ENCODE assay signal across 32 cellular contexts in the genomic region with DNA sequence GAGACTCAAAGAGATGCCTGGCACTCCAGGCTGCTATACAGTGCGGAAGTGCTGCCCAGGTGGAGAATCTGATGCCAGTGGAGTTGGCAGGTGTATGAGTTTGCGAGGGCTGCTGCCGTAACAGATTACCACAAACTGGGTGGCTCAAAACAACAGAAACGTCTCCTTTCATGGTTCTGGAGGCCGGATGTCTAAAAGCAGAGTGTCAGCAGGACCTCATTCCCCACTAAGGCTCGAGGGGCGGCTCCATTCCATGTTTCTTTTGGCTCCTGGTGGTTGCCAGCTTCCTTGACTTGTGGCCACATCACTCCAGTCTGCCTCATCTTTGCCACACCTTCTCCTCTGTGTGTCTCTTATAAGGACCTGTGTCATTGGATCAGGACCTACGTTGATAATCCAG. TPM values are rescaled to one million over a fixed set of nuclear protein-coding genes. Genes with fewer than 3 reads are reported as not detected.
DNase-seq lines count a peak whose midpoint lies in the region; ATAC-seq, FAIRE-seq and TF ChIP-seq lines count a peak whose summit lies in the region.
"Had no signal": no experiment of that assay in that cellular context is flagged by ENCODE, and none has a peak within 500 bp of the region (broad histone marks: within the 10 kb centered on the region; RNA-seq: fewer than 3 reads in every experiment).

No MANE protein-coding gene starts in this region.

- CTCF ChIA-PET in CD8-positive, alpha-beta T cell (lab: Charles Lee) = interaction anchor here (1.1 to 4.3 kb wide), 3 partner anchors 39 to 52 kb away, joined by 3 to 29 read pairs (median 3); no protein-coding TSS in a partner anchor
- CTCF ChIA-PET in naive thymus-derived CD4-positive, alpha-beta T cell (lab: Charles Lee) = interaction anchor here (0.9 to 9.8 kb wide), 2 partner anchors 38 to 48 kb away, joined by 3 to 283 read pairs; no protein-coding TSS in a partner anchor

- H3K9me3 Mint-ChIP-seq in activated T-cell treated with anti-CD3 and anti-CD28 coated beads, Interleukin-2, amount 50 U/mL, for 24 hours = no peaks in the 10 kb centered on the region
- no peaks in the 10 kb centered on the region for H3K9me3 Mint-ChIP-seq in CD8-positive, alpha-beta T cell
- no peaks in the 10 kb centered on the region for H3K9me3 Mint-ChIP-seq in activated T-helper 17 cell treated with anti-CD3 and anti-CD28 coated beads, Interleukin-2, amount 50 U/mL, for 72 hours
- no peaks in the 10 kb centered on the region for H3K9me3 Mint-ChIP-seq in naive thymus-derived CD4-positive, alpha-beta T cell

- in situ Hi-C loops in transverse colon (cut with MboI; ENCODE audit: low pct_ligation_motif_present in 1 of 4, low pct_unique_long_range_greater_than_20kb in 1 of 4, low sequenced_read_pairs in 3 of 4) = no loop called here

- no peak overlapping the region for H3K4me3 Mint-ChIP-seq in activated T-cell treated with anti-CD3 and anti-CD28 coated beads, Interleukin-2, amount 50 U/mL, for 24 hours
- H3K4me3 Mint-ChIP-seq in CD8-positive, alpha-beta T cell = no peak overlapping the region
- H3K4me3 Mint-ChIP-seq in activated T-helper 17 cell treated with anti-CD3 and anti-CD28 coated beads, Interleukin-2, amount 50 U/mL, for 72 hours = peak overlapping the region; percentile 98
- H3K4me3 Mint-ChIP-seq in naive thymus-derived CD4-positive, alpha-beta T cell = peak overlapping the region in 4 of 10 donors; percentile 34 to 84 (median 53)
- H3K4me3 Mint-ChIP-seq: brain had no signal

- peaks cover 96% of the 10 kb centered on the region for H3K4me1 Mint-ChIP-seq in activated T-cell treated with anti-CD3 and anti-CD28 coated beads, Interleukin-2, amount 50 U/mL, for 24 hours (ENCODE audit: low read depth)
- peaks cover 97% of the 10 kb centered on the region for H3K4me1 Mint-ChIP-seq in CD8-positive, alpha-beta T cell (ENCODE audit: low read depth)
- peaks cover 62% of the 10 kb centered on the region for H3K4me1 Mint-ChIP-seq in activated T-helper 17 cell treated with anti-CD3 and anti-CD28 coated beads, Interleukin-2, amount 50 U/mL, for 72 hours
- peaks cover 80 to 100% (median 94%) of the 10 kb centered on the region in 7 donors for H3K4me1 Mint-ChIP-seq in naive thymus-derived CD4-positive, alpha-beta T cell

- FAIRE-seq in GM12891 (lab: Jason Lieb, UNC) = no peak
- FAIRE-seq: D721Med, endothelial cell of umbilical vein, HTR-8/SVneo, small intestine had no signal

- no peak overlapping the region for H3K27ac ChIP-seq in CD8-positive, alpha-beta T cell (ENCODE audit: low read depth, low read length)
- H3K27ac ChIP-seq in naive thymus-derived CD4-positive, alpha-beta T cell (ENCODE audit: low read depth, low read length) = peak overlapping the region; percentile 10
- H3K27ac ChIP-seq in transverse colon = no peak overlapping the region
- H3K27ac ChIP-seq: adrenal gland, dorsolateral prefrontal cortex, gastroesophageal sphincter, left lung, ovary, upper lobe of right lung had no signal

- intact Hi-C loops in CD8-positive, alpha-beta T cell (cut with DNase I, micrococcal nuclease) = loop anchor here in 1 of 2 experiments (2.0 kb wide), 1 partner anchor 13 kb away; no protein-coding TSS in a partner anchor
- intact Hi-C loops in naive thymus-derived CD4-positive, alpha-beta T cell (cut with micrococcal nuclease) = no loop called here
- intact Hi-C loops in transverse colon (cut with DNase I; ENCODE audit: low total_unique reads) = loop anchor here (10.0 kb wide), 1 partner anchor 1625 kb away; no protein-coding TSS in a partner anchor

- WGBS in transverse colon (ENCODE audit: low coverage in 1 of 2), 2 donors = 92 to 100% methylated on average over 1 to 8 of the region's 8 CpGs

- peaks cover 70% of the 10 kb centered on the region for H3K36me3 Mint-ChIP-seq in activated T-cell treated with anti-CD3 and anti-CD28 coated beads, Interleukin-2, amount 50 U/mL, for 24 hours (ENCODE audit: low read depth)
- H3K36me3 Mint-ChIP-seq in CD8-positive, alpha-beta T cell = peaks cover 78% of the 10 kb centered on the region
- peaks cover 81% of the 10 kb centered on the region for H3K36me3 Mint-ChIP-seq in activated T-helper 17 cell treated with anti-CD3 and anti-CD28 coated beads, Interleukin-2, amount 50 U/mL, for 72 hours (ENCODE audit: low read depth)
- peaks cover 5 to 25% (median 15%) of the 10 kb centered on the region in 5 donors for H3K36me3 Mint-ChIP-seq in naive thymus-derived CD4-positive, alpha-beta T cell
- H3K36me3 Mint-ChIP-seq: brain had no signal

- TF ChIP-seq CTCF in CD8-positive, alpha-beta T cell (IDR thresholded peaks at IDR 0.05) = no peak
- TF ChIP-seq CTCF in transverse colon (IDR thresholded peaks at IDR 0.05) = no peak

- ATAC-seq in CD8-positive, alpha-beta T cell = peak; percentile 11
- ATAC-seq in activated T-helper 17 cell treated with anti-CD3 and anti-CD28 coated beads, Interleukin-2, amount 50 U/mL, for 72 hours (replicated peaks) = no peak
- ATAC-seq in naive thymus-derived CD4-positive, alpha-beta T cell = no peak
- ATAC-seq: gastroesophageal sphincter, left lung, upper lobe of right lung had no signal

- peaks cover 27% of the 10 kb centered on the region for H3K36me3 ChIP-seq in CD8-positive, alpha-beta T cell (ENCODE audit: insufficient read depth, low read length)
- H3K36me3 ChIP-seq in naive thymus-derived CD4-positive, alpha-beta T cell (ENCODE audit: control insufficient read depth in 2 of 3, insufficient read depth in 3 of 3, low read length in 3 of 3) = peaks cover 11 to 43% (median 20%) of the 10 kb centered on the region in 3 experiments
- H3K36me3 ChIP-seq in transverse colon = no peaks in the 10 kb centered on the region
- H3K36me3 ChIP-seq: adrenal gland, BE2C, ovary, upper lobe of right lung had no signal

- no peaks in the 10 kb centered on the region for H3K27me3 Mint-ChIP-seq in activated T-cell treated with anti-CD3 and anti-CD28 coated beads, Interleukin-2, amount 50 U/mL, for 24 hours
- H3K27me3 Mint-ChIP-seq in CD8-positive, alpha-beta T cell (ENCODE audit: low read depth) = no peaks in the 10 kb centered on the region
- H3K27me3 Mint-ChIP-seq in activated T-helper 17 cell treated with anti-CD3 and anti-CD28 coated beads, Interleukin-2, amount 50 U/mL, for 72 hours = no peaks in the 10 kb centered on the region
- H3K27me3 Mint-ChIP-seq in naive thymus-derived CD4-positive, alpha-beta T cell = no peaks in the 10 kb centered on the region

- TF ChIP-seq POLR2A in GM12891 (IDR thresholded peaks at IDR 0.05; ENCODE audit: low read depth, low read length) (no peak), transverse colon (IDR thresholded peaks at IDR 0.05) (no peak)

- H3K9me3 ChIP-seq in CD8-positive, alpha-beta T cell (ENCODE audit: low read length) = no peaks in the 10 kb centered on the region
- H3K9me3 ChIP-seq in naive thymus-derived CD4-positive, alpha-beta T cell (ENCODE audit: control insufficient read depth in 2 of 3, low read length in 3 of 3) = no peaks in the 10 kb centered on the region
- H3K9me3 ChIP-seq in transverse colon = no peaks in the 10 kb centered on the region
- H3K9me3 ChIP-seq: adrenal gland, BE2C, gastroesophageal sphincter, left lung, ovary, upper lobe of right lung had no signal

- no peak overlapping the region for H3K4me3 ChIP-seq in CD8-positive, alpha-beta T cell (ENCODE audit: low read depth, low read length)
- H3K4me3 ChIP-seq in naive thymus-derived CD4-positive, alpha-beta T cell (ENCODE audit: low read length) = no peak overlapping the region
- no peak overlapping the region for H3K4me3 ChIP-seq in transverse colon
- H3K4me3 ChIP-seq: adrenal gland, dorsolateral prefrontal cortex, gastroesophageal sphincter, left lung, ovary, upper lobe of right lung had no signal

- peaks cover 89% of the 10 kb centered on the region for H3K4me1 ChIP-seq in CD8-positive, alpha-beta T cell (ENCODE audit: insufficient read depth, low read length)
- peaks cover 75 to 77% of the 10 kb centered on the region in 2 donors for H3K4me1 ChIP-seq in naive thymus-derived CD4-positive, alpha-beta T cell (ENCODE audit: control insufficient read depth in 2 of 2, insufficient read depth in 2 of 2, low read length in 2 of 2)
- H3K4me1 ChIP-seq in transverse colon = peaks cover 0 to 24% (median 3%) of the 10 kb centered on the region in 4 donors

- DNase-seq in activated T-cell treated with anti-CD3 and anti-CD28 coated beads, Interleukin-2, amount 50 U/mL, for 24 hours = peak; percentile 21
- DNase-seq in activated T-cell treated with anti-CD3 and anti-CD28 coated beads for 4 hours (no peak), GM12891 (ENCODE audit: insufficient read length, low spot score) (no peak), transverse colon (no peak), Ammon's horn (ENCODE audit: low spot score) (no peak)
- peak in 1 of 7 experiments; percentile 29 for DNase-seq in CD8-positive, alpha-beta T cell
- no peak for DNase-seq in naive thymus-derived CD4-positive, alpha-beta T cell
- DNase-seq: activated CD4-positive, alpha-beta T cell treated with anti-CD3 and anti-CD28 coated beads for 48 hours; adrenal gland; BE2C; dorsolateral prefrontal cortex; hippocampal formation; KBM-7; left lung; mesendoderm; MM.1S; NCI-H1417 treated with DMSO at 0.1 percent for 48 hours; NCI-H2081; NCI-H226; ovary; small intestine; stimulated activated CD4-positive, alpha-beta T cell treated with anti-CD3 and anti-CD28 coated beads, Interleukin-1b, Interleukin-23, amount 100 ng/mL, for 48 hours; substantia nigra; upper lobe of right lung had no signal

- POLR2A ChIA-PET in CD8-positive, alpha-beta T cell (lab: Charles Lee) = interaction anchor here (3.2 kb wide), 1 partner anchor 40 kb away, joined by 10 read pairs; no protein-coding TSS in a partner anchor
- POLR2A ChIA-PET in naive thymus-derived CD4-positive, alpha-beta T cell (lab: Charles Lee) = interaction anchor here (0.6 to 16.0 kb wide), 2 partner anchors 35 to 43 kb away, joined by 3 to 276 read pairs; no protein-coding TSS in a partner anchor

- no peaks in the 10 kb centered on the region for H3K27me3 ChIP-seq in CD8-positive, alpha-beta T cell (ENCODE audit: insufficient read depth, low read length)
- H3K27me3 ChIP-seq in naive thymus-derived CD4-positive, alpha-beta T cell (ENCODE audit: control insufficient read depth in 2 of 2, insufficient read depth in 2 of 2, low read length in 2 of 2) = no peaks in the 10 kb centered on the region
- no peaks in the 10 kb centered on the region for H3K27me3 ChIP-seq in transverse colon
- H3K27me3 ChIP-seq: adrenal gland, BE2C, gastroesophageal sphincter, left lung, ovary, upper lobe of right lung had no signal

- H3K27ac Mint-ChIP-seq in activated T-cell treated with anti-CD3 and anti-CD28 coated beads, Interleukin-2, amount 50 U/mL, for 24 hours = peak overlapping the region; percentile 70
- H3K27ac Mint-ChIP-seq in CD8-positive, alpha-beta T cell = peak overlapping the region; percentile 71
- peak overlapping the region; percentile 85 for H3K27ac Mint-ChIP-seq in activated T-helper 17 cell treated with anti-CD3 and anti-CD28 coated beads, Interleukin-2, amount 50 U/mL, for 72 hours
- peak overlapping the region in 6 of 9 donors; percentile 20 to 76 (median 44) for H3K27ac Mint-ChIP-seq in naive thymus-derived CD4-positive, alpha-beta T cell
- H3K27ac Mint-ChIP-seq: brain had no signal

- no peak for TF ChIP-seq EP300 in transverse colon (IDR thresholded peaks at IDR 0.05; ENCODE audit: low read depth)

RNA-seq across cellular contexts. Expression of a gene that starts 10.0 kb away (rescaled TPM):
- total RNA-seq in CD8-positive, alpha-beta T cell = 10 to 100 TPM; 42.4 to 44.3 TPM
- 10 to 100 TPM; 69.0 to 75.5 TPM for total RNA-seq in activated T-helper 17 cell treated with anti-CD3 and anti-CD28 coated beads, Interleukin-2, amount 50 U/mL, for 72 hours
- 100 to 1,000 TPM in 4 of 5 experiments, 10 to 100 TPM in 1; 75.0 to 153 (median 140) TPM for total RNA-seq in naive thymus-derived CD4-positive, alpha-beta T cell
- polyA plus RNA-seq in naive thymus-derived CD4-positive, alpha-beta T cell = 100 to 1,000 TPM in 1 of 2 donors, 10 to 100 TPM in 1; 94.7 to 135 TPM
- 60.0 TPM for polyA plus RNA-seq in GM12891 (2012; ENCODE audit: low read depth, missing spikeins)
- total RNA-seq in transverse colon = 10 to 100 TPM in 2 of 4 donors, 1 to 10 TPM in 2; 6.0 to 29.2 (median 15.9) TPM
- total RNA-seq: A673, SK-MEL-5 had no signal
